ENCODE assay signal across 15 cellular contexts in genomic region chrX:17778984-17779383, GRCh38. TPM values are rescaled to one million over a fixed set of nuclear protein-coding genes. Genes with fewer than 3 reads are reported as not detected.
DNase-seq lines count a peak whose midpoint lies in the region; ATAC-seq and TF ChIP-seq lines count a peak whose summit lies in the region.
"Had no signal": no experiment of that assay in that cellular context is flagged by ENCODE, and none has a peak within 500 bp of the region (broad histone marks: within the 10 kb centered on the region; RNA-seq: fewer than 3 reads in every experiment).

No MANE protein-coding gene starts in this region.

- H3K9me3 ChIP-seq in CD8-positive, alpha-beta T cell (ENCODE audit: low read length): no peaks in the 10 kb centered on the region
- no peaks in the 10 kb centered on the region for H3K9me3 ChIP-seq in naive thymus-derived CD4-positive, alpha-beta T cell (ENCODE audit: control insufficient read depth in 2 of 3, low read length in 3 of 3)
- H3K9me3 ChIP-seq: BLaER1 had no signal

- intact Hi-C loops in activated CD4-positive, alpha-beta T cell treated with anti-CD3 and anti-CD28 coated beads for 36 hours (cut with DNase I, micrococcal nuclease): no loop called here
- intact Hi-C loops in CD8-positive, alpha-beta T cell (cut with DNase I, micrococcal nuclease): no loop called here
- intact Hi-C loops in naive thymus-derived CD4-positive, alpha-beta T cell (cut with micrococcal nuclease): no loop called here

- H3K4me3 Mint-ChIP-seq in activated CD4-positive, alpha-beta T cell treated with anti-CD3 and anti-CD28 coated beads for 36 hours: no peak overlapping the region
- H3K4me3 Mint-ChIP-seq in activated naive CD4-positive, alpha-beta T cell treated with anti-CD3 and anti-CD28 coated beads, Interleukin-2, amount 10 ng/mL, durations not matched to agents 7 days and 5 days: no peak overlapping the region
- peak overlapping the region; percentile 29 for H3K4me3 Mint-ChIP-seq in CD8-positive, alpha-beta T cell
- peak overlapping the region in 8 of 10 donors; percentile 40 to 79 (median 64) for H3K4me3 Mint-ChIP-seq in naive thymus-derived CD4-positive, alpha-beta T cell
- H3K4me3 Mint-ChIP-seq in glutamatergic neuron (ENCODE audit: unreplicated experiment) (no peak overlapping the region), nephron progenitor cell (no peak overlapping the region)

- no peaks in the 10 kb centered on the region for H3K36me3 ChIP-seq in CD8-positive, alpha-beta T cell (ENCODE audit: insufficient read depth, low read length)
- no peaks in the 10 kb centered on the region for H3K36me3 ChIP-seq in naive thymus-derived CD4-positive, alpha-beta T cell (ENCODE audit: control insufficient read depth in 2 of 3, insufficient read depth in 3 of 3, low read length in 3 of 3)
- H3K36me3 ChIP-seq: BLaER1 had no signal

- peaks cover 25% of the 10 kb centered on the region for H3K4me1 Mint-ChIP-seq in activated CD4-positive, alpha-beta T cell treated with anti-CD3 and anti-CD28 coated beads for 36 hours
- H3K4me1 Mint-ChIP-seq in activated naive CD4-positive, alpha-beta T cell treated with anti-CD3 and anti-CD28 coated beads, Interleukin-2, amount 10 ng/mL, durations not matched to agents 7 days and 5 days: peaks cover 24% of the 10 kb centered on the region
- H3K4me1 Mint-ChIP-seq in CD8-positive, alpha-beta T cell (ENCODE audit: low read depth): peaks cover 31% of the 10 kb centered on the region
- peaks cover 7 to 41% (median 32%) of the 10 kb centered on the region in 7 donors for H3K4me1 Mint-ChIP-seq in naive thymus-derived CD4-positive, alpha-beta T cell
- H3K4me1 Mint-ChIP-seq in glutamatergic neuron (ENCODE audit: low read depth, unreplicated experiment): no peaks in the 10 kb centered on the region
- H3K4me1 Mint-ChIP-seq in nephron progenitor cell: no peaks in the 10 kb centered on the region

- DNase-seq in activated CD4-positive, alpha-beta T cell treated with anti-CD3 and anti-CD28 coated beads for 36 hours: no peak
- no peak for DNase-seq in activated CD4-positive, alpha-beta T cell treated with anti-CD3 and anti-CD28 coated beads for 1 hour
- no peak for DNase-seq in activated naive CD4-positive, alpha-beta T cell treated with anti-CD3 and anti-CD28 coated beads, Interleukin-2, amount 10 ng/mL, durations not matched to agents 7 days and 5 days
- no peak for DNase-seq in activated naive CD4-positive, alpha-beta T cell treated with Interleukin-2 at 50 U/mL for 16 hours
- no peak for DNase-seq in CD8-positive, alpha-beta T cell
- no peak for DNase-seq in naive thymus-derived CD4-positive, alpha-beta T cell
- no peak for DNase-seq in glutamatergic neuron
- DNase-seq in nephron progenitor cell: no peak
- DNase-seq: AML-193, DMS79, GM23248 had no signal

- H3K9me3 Mint-ChIP-seq in activated CD4-positive, alpha-beta T cell treated with anti-CD3 and anti-CD28 coated beads for 36 hours (ENCODE audit: low read depth): peaks cover 3% of the 10 kb centered on the region
- peaks cover 4% of the 10 kb centered on the region for H3K9me3 Mint-ChIP-seq in activated naive CD4-positive, alpha-beta T cell treated with anti-CD3 and anti-CD28 coated beads, Interleukin-2, amount 10 ng/mL, durations not matched to agents 7 days and 5 days
- H3K9me3 Mint-ChIP-seq in CD8-positive, alpha-beta T cell: no peaks in the 10 kb centered on the region
- peaks cover 0 to 4% (median 2%) of the 10 kb centered on the region in 11 donors for H3K9me3 Mint-ChIP-seq in naive thymus-derived CD4-positive, alpha-beta T cell
- H3K9me3 Mint-ChIP-seq in glutamatergic neuron (ENCODE audit: unreplicated experiment): peaks cover 2% of the 10 kb centered on the region
- H3K9me3 Mint-ChIP-seq in nephron progenitor cell: peaks cover 40% of the 10 kb centered on the region

- TF ChIP-seq CTCF in CD8-positive, alpha-beta T cell (IDR thresholded peaks at IDR 0.05): no peak
- TF ChIP-seq CTCF in glutamatergic neuron (IDR thresholded peaks at IDR 0.05; ENCODE audit: partially characterized antibody, unreplicated experiment) (no peak), nephron progenitor cell (IDR thresholded peaks at IDR 0.05) (no peak)

- H3K27me3 ChIP-seq in CD8-positive, alpha-beta T cell (ENCODE audit: insufficient read depth, low read length): no peaks in the 10 kb centered on the region
- no peaks in the 10 kb centered on the region for H3K27me3 ChIP-seq in naive thymus-derived CD4-positive, alpha-beta T cell (ENCODE audit: control insufficient read depth in 2 of 2, insufficient read depth in 2 of 2, low read length in 2 of 2)

- CTCF ChIA-PET in activated CD4-positive, alpha-beta T cell treated with anti-CD3 and anti-CD28 coated beads for 36 hours (lab: Charles Lee): interaction anchor here (0.6 kb wide), 1 partner anchor 188 kb away, joined by 3 read pairs; no protein-coding TSS in a partner anchor
- CTCF ChIA-PET in activated naive CD4-positive, alpha-beta T cell treated with anti-CD3 and anti-CD28 coated beads, Interleukin-2, amount 10 ng/mL, durations not matched to agents 7 days and 5 days (lab: Charles Lee): no interaction called here
- CTCF ChIA-PET in CD8-positive, alpha-beta T cell (lab: Charles Lee): interaction anchor here (1.2 kb wide), 1 partner anchor 41 kb away, joined by 3 read pairs; no protein-coding TSS in a partner anchor
- CTCF ChIA-PET in naive thymus-derived CD4-positive, alpha-beta T cell (lab: Charles Lee): no interaction called here

- no peak overlapping the region for H3K27ac ChIP-seq in CD8-positive, alpha-beta T cell (ENCODE audit: low read depth, low read length)
- H3K27ac ChIP-seq in naive thymus-derived CD4-positive, alpha-beta T cell (ENCODE audit: low read depth, low read length): no peak overlapping the region
- H3K27ac ChIP-seq: 22Rv1, BLaER1, GM23248 had no signal

- POLR2A ChIA-PET in activated CD4-positive, alpha-beta T cell treated with anti-CD3 and anti-CD28 coated beads for 36 hours (lab: Charles Lee): no interaction called here
- POLR2A ChIA-PET in CD8-positive, alpha-beta T cell (lab: Charles Lee): no interaction called here
- POLR2A ChIA-PET in naive thymus-derived CD4-positive, alpha-beta T cell (lab: Charles Lee): no interaction called here

- no peak for ATAC-seq in activated CD4-positive, alpha-beta T cell treated with anti-CD3 and anti-CD28 coated beads for 36 hours
- no peak for ATAC-seq in CD8-positive, alpha-beta T cell
- no peak for ATAC-seq in naive thymus-derived CD4-positive, alpha-beta T cell
- ATAC-seq: GM12878, HCT116 had no signal

- no peak overlapping the region for H3K4me3 ChIP-seq in CD8-positive, alpha-beta T cell (ENCODE audit: low read depth, low read length)
- H3K4me3 ChIP-seq in naive thymus-derived CD4-positive, alpha-beta T cell (ENCODE audit: low read length): no peak overlapping the region
- H3K4me3 ChIP-seq: BLaER1, GM12878, GM23248 had no signal

- H3K4me1 ChIP-seq in CD8-positive, alpha-beta T cell (ENCODE audit: insufficient read depth, low read length): peaks cover 31% of the 10 kb centered on the region
- H3K4me1 ChIP-seq in naive thymus-derived CD4-positive, alpha-beta T cell (ENCODE audit: control insufficient read depth in 2 of 2, insufficient read depth in 2 of 2, low read length in 2 of 2): peaks cover 0 to 38% of the 10 kb centered on the region in 2 donors
- H3K4me1 ChIP-seq: BLaER1 had no signal

- H3K36me3 Mint-ChIP-seq in activated CD4-positive, alpha-beta T cell treated with anti-CD3 and anti-CD28 coated beads for 36 hours (ENCODE audit: low read depth): peaks cover 2% of the 10 kb centered on the region
- H3K36me3 Mint-ChIP-seq in activated naive CD4-positive, alpha-beta T cell treated with anti-CD3 and anti-CD28 coated beads, Interleukin-2, amount 10 ng/mL, durations not matched to agents 7 days and 5 days: peaks cover 2% of the 10 kb centered on the region
- H3K36me3 Mint-ChIP-seq in CD8-positive, alpha-beta T cell: no peaks in the 10 kb centered on the region
- peaks cover 0 to 3% (median 0%) of the 10 kb centered on the region in 5 donors for H3K36me3 Mint-ChIP-seq in naive thymus-derived CD4-positive, alpha-beta T cell
- no peaks in the 10 kb centered on the region for H3K36me3 Mint-ChIP-seq in glutamatergic neuron (ENCODE audit: unreplicated experiment)
- no peaks in the 10 kb centered on the region for H3K36me3 Mint-ChIP-seq in nephron progenitor cell (ENCODE audit: low read depth)

- H3K27me3 Mint-ChIP-seq in activated CD4-positive, alpha-beta T cell treated with anti-CD3 and anti-CD28 coated beads for 36 hours: no peaks in the 10 kb centered on the region
- no peaks in the 10 kb centered on the region for H3K27me3 Mint-ChIP-seq in activated naive CD4-positive, alpha-beta T cell treated with anti-CD3 and anti-CD28 coated beads, Interleukin-2, amount 10 ng/mL, durations not matched to agents 7 days and 5 days
- H3K27me3 Mint-ChIP-seq in CD8-positive, alpha-beta T cell (ENCODE audit: low read depth): no peaks in the 10 kb centered on the region
- no peaks in the 10 kb centered on the region for H3K27me3 Mint-ChIP-seq in naive thymus-derived CD4-positive, alpha-beta T cell
- H3K27me3 Mint-ChIP-seq in glutamatergic neuron (ENCODE audit: unreplicated experiment): no peaks in the 10 kb centered on the region
- peaks cover 4% of the 10 kb centered on the region for H3K27me3 Mint-ChIP-seq in nephron progenitor cell (ENCODE audit: low read depth, poor library complexity)

- peak overlapping the region; percentile 4 for H3K27ac Mint-ChIP-seq in activated CD4-positive, alpha-beta T cell treated with anti-CD3 and anti-CD28 coated beads for 36 hours
- H3K27ac Mint-ChIP-seq in activated naive CD4-positive, alpha-beta T cell treated with anti-CD3 and anti-CD28 coated beads, Interleukin-2, amount 10 ng/mL, durations not matched to agents 7 days and 5 days: peak overlapping the region; percentile 19
- H3K27ac Mint-ChIP-seq in CD8-positive, alpha-beta T cell: peak overlapping the region; percentile 69
- H3K27ac Mint-ChIP-seq in naive thymus-derived CD4-positive, alpha-beta T cell: peak overlapping the region in 8 of 9 donors; percentile 31 to 90 (median 84)
- no peak overlapping the region for H3K27ac Mint-ChIP-seq in glutamatergic neuron (ENCODE audit: unreplicated experiment)
- H3K27ac Mint-ChIP-seq in nephron progenitor cell: no peak overlapping the region

RNA-seq across cellular contexts. Expression of gene SCML1, which starts 41.7 kb away (rescaled TPM):
- 1 to 10 TPM; 7.3 TPM for total RNA-seq in activated CD4-positive, alpha-beta T cell treated with anti-CD3 and anti-CD28 coated beads for 36 hours
- 10 to 100 TPM; 50.6 to 52.2 TPM for total RNA-seq in CD8-positive, alpha-beta T cell
- 10 to 100 TPM in 4 of 5 experiments, under 1 TPM in 1; 0.82 to 50.1 (median 28.5) TPM for total RNA-seq in naive thymus-derived CD4-positive, alpha-beta T cell
- 1 to 10 TPM; 6.8 to 7.0 TPM for polyA plus RNA-seq in naive thymus-derived CD4-positive, alpha-beta T cell
- 2.7 TPM for total RNA-seq in glutamatergic neuron (ENCODE audit: unreplicated experiment)

Comparison
In these comparisons a context has a peak if more than half of its experiments do, and no peak if none do; other contexts are left out.
1. H3K27ac Mint-ChIP-seq: peak in activated CD4-positive, alpha-beta T cell treated with anti-CD3 and anti-CD28 coated beads for 36 hours (single experiment), activated naive CD4-positive, alpha-beta T cell treated with anti-CD3 and anti-CD28 coated beads, Interleukin-2, amount 10 ng/mL, durations not matched to agents 7 days and 5 days (single experiment), CD8-positive, alpha-beta T cell (single experiment) and naive thymus-derived CD4-positive, alpha-beta T cell (8 of 9); none in glutamatergic neuron (single experiment) and nephron progenitor cell (single experiment).
2. H3K4me3 Mint-ChIP-seq: peak in CD8-positive, alpha-beta T cell (single experiment) and naive thymus-derived CD4-positive, alpha-beta T cell (8 of 10); none in activated CD4-positive, alpha-beta T cell treated with anti-CD3 and anti-CD28 coated beads for 36 hours (single experiment), activated naive CD4-positive, alpha-beta T cell treated with anti-CD3 and anti-CD28 coated beads, Interleukin-2, amount 10 ng/mL, durations not matched to agents 7 days and 5 days (single experiment), glutamatergic neuron (single experiment) and nephron progenitor cell (single experiment).
3. CTCF ChIA-PET loops: an anchor here in activated CD4-positive, alpha-beta T cell treated with anti-CD3 and anti-CD28 coated beads for 36 hours (0.6 kb wide) and CD8-positive, alpha-beta T cell (1.2 kb wide); none called in activated naive CD4-positive, alpha-beta T cell treated with anti-CD3 and anti-CD28 coated beads, Interleukin-2, amount 10 ng/mL, durations not matched to agents 7 days and 5 days and naive thymus-derived CD4-positive, alpha-beta T cell.